In genomic region chr12:84767079-84767478, GRCh38 we compare ENCODE assay signal across 26 cellular contexts.
"Had no signal": no experiment of that assay in that cellular context is flagged by ENCODE, and none has a peak within 500 bp of the region (broad histone marks: within the 10 kb centered on the region; RNA-seq: fewer than 3 reads in every experiment).

No MANE protein-coding gene starts in this region.

- H3K4me1 Mint-ChIP-seq: activated B cell treated with CpG ODN at 0.5 μM for 24 hours; activated T-helper 17 cell treated with anti-CD3 and anti-CD28 coated beads, Interleukin-2, amount 50 U/mL, for 72 hours; central memory CD8-positive, alpha-beta T cell; nephron progenitor cell had no signal

- H3K9me3 ChIP-seq: esophagus muscularis mucosa, heart right ventricle, lower lobe of right lung, mucosa of descending colon, psoas muscle, spleen, transverse colon, uterus had no signal

- DNase-seq: activated B cell treated with CpG ODN at 0.5 μM for 24 hours; activated CD4-positive, alpha-beta T cell treated with anti-CD3 and anti-CD28 coated beads, Interleukin-2, amount 50 U/mL, for 1 hour; activated CD8-positive, alpha-beta T cell treated with anti-CD3 and anti-CD28 coated beads for 36 hours; activated gamma-delta T cell treated with Interleukin-2 at 50 U/mL for 16 hours; activated naive CD4-positive, alpha-beta T cell treated with anti-CD3 and anti-CD28 coated beads, Interleukin-2, amount 50 U/mL, for 16 hours; activated T-cell treated with anti-CD3 and anti-CD28 coated beads, Interleukin-2, amount 50 U/mL, for 4 hours; amygdala; endodermal cell; foreskin keratinocyte; heart right ventricle; lower lobe of right lung; mesenchymal stem cell; mucosa of descending colon; nephron progenitor cell; psoas muscle; spleen; stimulated activated naive CD4-positive, alpha-beta T cell; T-helper 2 cell; transverse colon; uterus had no signal

- H3K79me2 ChIP-seq: parathyroid adenoma had no signal

- ATAC-seq: activated CD8-positive, alpha-beta T cell treated with anti-CD3 and anti-CD28 coated beads for 36 hours; activated T-cell treated with anti-CD3 and anti-CD28 coated beads, Interleukin-2, amount 50 U/mL, for 4 hours; activated T-helper 17 cell treated with anti-CD3 and anti-CD28 coated beads, Interleukin-2, amount 50 U/mL, for 72 hours; foreskin keratinocyte; heart right ventricle; left lobe of liver; lower lobe of right lung; mucosa of descending colon; psoas muscle had no signal

- H3K4me3 ChIP-seq: esophagus muscularis mucosa, heart right ventricle, lower lobe of right lung, mucosa of descending colon, psoas muscle, spleen, transverse colon, uterus had no signal

- H3K27me3 Mint-ChIP-seq: activated B cell treated with CpG ODN at 0.5 μM for 24 hours; activated CD8-positive, alpha-beta T cell treated with anti-CD3 and anti-CD28 coated beads for 36 hours; activated T-helper 17 cell treated with anti-CD3 and anti-CD28 coated beads, Interleukin-2, amount 50 U/mL, for 72 hours; central memory CD8-positive, alpha-beta T cell; dendritic cell treated with granulocyte-macrophage colony-stimulating factor and Interleukin-4, amounts not matched to agents 40 ng/mL and 50 ng/mL, for 4 days had no signal

- H3K9ac ChIP-seq: parathyroid adenoma had no signal

- H3K9me3 Mint-ChIP-seq: activated CD8-positive, alpha-beta T cell treated with anti-CD3 and anti-CD28 coated beads for 36 hours; activated T-cell treated with anti-CD3 and anti-CD28 coated beads, Interleukin-2, amount 50 U/mL, for 4 hours; dendritic cell treated with granulocyte-macrophage colony-stimulating factor and Interleukin-4, amounts not matched to agents 40 ng/mL and 50 ng/mL, for 4 days; endodermal cell; nephron progenitor cell had no signal

- H3K27ac ChIP-seq: esophagus muscularis mucosa, foreskin keratinocyte, heart right ventricle, lower lobe of right lung, parathyroid adenoma, psoas muscle, spleen, transverse colon, uterus had no signal

- H3K4me3 Mint-ChIP-seq: activated B cell treated with CpG ODN at 0.5 μM for 24 hours; activated CD8-positive, alpha-beta T cell treated with anti-CD3 and anti-CD28 coated beads for 36 hours; activated T-cell treated with anti-CD3 and anti-CD28 coated beads, Interleukin-2, amount 50 U/mL, for 4 hours; activated T-helper 17 cell treated with anti-CD3 and anti-CD28 coated beads, Interleukin-2, amount 50 U/mL, for 72 hours; central memory CD8-positive, alpha-beta T cell; dendritic cell treated with granulocyte-macrophage colony-stimulating factor and Interleukin-4, amounts not matched to agents 40 ng/mL and 50 ng/mL, for 4 days; endodermal cell; nephron progenitor cell had no signal

- H3K27me3 ChIP-seq: esophagus muscularis mucosa, foreskin keratinocyte, heart right ventricle, spleen, transverse colon, uterus had no signal

- H2AFZ ChIP-seq: parathyroid adenoma had no signal

- H3K4me1 ChIP-seq: esophagus muscularis mucosa, foreskin keratinocyte, heart right ventricle, lower lobe of right lung, parathyroid adenoma, psoas muscle, spleen, transverse colon, uterus had no signal

- H3K36me3 ChIP-seq: esophagus muscularis mucosa, heart right ventricle, lower lobe of right lung, spleen, transverse colon, uterus had no signal

- H3K27ac Mint-ChIP-seq: activated B cell treated with CpG ODN at 0.5 μM for 24 hours; activated CD8-positive, alpha-beta T cell treated with anti-CD3 and anti-CD28 coated beads for 36 hours; activated T-helper 17 cell treated with anti-CD3 and anti-CD28 coated beads, Interleukin-2, amount 50 U/mL, for 72 hours; dendritic cell treated with granulocyte-macrophage colony-stimulating factor and Interleukin-4, amounts not matched to agents 40 ng/mL and 50 ng/mL, for 4 days; endodermal cell; nephron progenitor cell had no signal
